ENCODE assay signal across 1 cellular context in the genomic region with DNA sequence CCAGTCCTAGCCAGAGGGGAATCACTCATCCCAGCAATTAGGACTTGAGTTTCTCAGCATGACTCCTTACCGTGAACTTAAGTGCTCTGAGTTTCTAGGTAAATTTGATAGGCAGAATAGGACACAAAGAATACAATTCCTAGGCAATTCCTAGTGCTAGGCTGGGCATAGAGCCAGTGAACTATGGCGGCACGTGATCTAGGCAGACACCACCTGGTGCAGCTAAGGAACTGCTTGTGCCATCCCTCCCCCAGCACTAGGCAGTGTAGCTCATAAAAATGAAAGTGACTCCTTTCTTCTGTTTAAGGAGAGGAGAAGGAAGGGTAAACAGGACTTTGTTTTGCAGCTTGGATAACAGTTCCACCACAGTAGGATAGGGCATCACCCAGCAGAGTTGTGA.
TF ChIP-seq lines count a peak whose summit lies in the region.

No MANE protein-coding gene starts in this region.

TF ChIP-seq in GM23338, 12 proteins besides CTCF, POLR2A, EP300 and RAD21 (continued from another document):
- TF ChIP-seq, protein P1, sequence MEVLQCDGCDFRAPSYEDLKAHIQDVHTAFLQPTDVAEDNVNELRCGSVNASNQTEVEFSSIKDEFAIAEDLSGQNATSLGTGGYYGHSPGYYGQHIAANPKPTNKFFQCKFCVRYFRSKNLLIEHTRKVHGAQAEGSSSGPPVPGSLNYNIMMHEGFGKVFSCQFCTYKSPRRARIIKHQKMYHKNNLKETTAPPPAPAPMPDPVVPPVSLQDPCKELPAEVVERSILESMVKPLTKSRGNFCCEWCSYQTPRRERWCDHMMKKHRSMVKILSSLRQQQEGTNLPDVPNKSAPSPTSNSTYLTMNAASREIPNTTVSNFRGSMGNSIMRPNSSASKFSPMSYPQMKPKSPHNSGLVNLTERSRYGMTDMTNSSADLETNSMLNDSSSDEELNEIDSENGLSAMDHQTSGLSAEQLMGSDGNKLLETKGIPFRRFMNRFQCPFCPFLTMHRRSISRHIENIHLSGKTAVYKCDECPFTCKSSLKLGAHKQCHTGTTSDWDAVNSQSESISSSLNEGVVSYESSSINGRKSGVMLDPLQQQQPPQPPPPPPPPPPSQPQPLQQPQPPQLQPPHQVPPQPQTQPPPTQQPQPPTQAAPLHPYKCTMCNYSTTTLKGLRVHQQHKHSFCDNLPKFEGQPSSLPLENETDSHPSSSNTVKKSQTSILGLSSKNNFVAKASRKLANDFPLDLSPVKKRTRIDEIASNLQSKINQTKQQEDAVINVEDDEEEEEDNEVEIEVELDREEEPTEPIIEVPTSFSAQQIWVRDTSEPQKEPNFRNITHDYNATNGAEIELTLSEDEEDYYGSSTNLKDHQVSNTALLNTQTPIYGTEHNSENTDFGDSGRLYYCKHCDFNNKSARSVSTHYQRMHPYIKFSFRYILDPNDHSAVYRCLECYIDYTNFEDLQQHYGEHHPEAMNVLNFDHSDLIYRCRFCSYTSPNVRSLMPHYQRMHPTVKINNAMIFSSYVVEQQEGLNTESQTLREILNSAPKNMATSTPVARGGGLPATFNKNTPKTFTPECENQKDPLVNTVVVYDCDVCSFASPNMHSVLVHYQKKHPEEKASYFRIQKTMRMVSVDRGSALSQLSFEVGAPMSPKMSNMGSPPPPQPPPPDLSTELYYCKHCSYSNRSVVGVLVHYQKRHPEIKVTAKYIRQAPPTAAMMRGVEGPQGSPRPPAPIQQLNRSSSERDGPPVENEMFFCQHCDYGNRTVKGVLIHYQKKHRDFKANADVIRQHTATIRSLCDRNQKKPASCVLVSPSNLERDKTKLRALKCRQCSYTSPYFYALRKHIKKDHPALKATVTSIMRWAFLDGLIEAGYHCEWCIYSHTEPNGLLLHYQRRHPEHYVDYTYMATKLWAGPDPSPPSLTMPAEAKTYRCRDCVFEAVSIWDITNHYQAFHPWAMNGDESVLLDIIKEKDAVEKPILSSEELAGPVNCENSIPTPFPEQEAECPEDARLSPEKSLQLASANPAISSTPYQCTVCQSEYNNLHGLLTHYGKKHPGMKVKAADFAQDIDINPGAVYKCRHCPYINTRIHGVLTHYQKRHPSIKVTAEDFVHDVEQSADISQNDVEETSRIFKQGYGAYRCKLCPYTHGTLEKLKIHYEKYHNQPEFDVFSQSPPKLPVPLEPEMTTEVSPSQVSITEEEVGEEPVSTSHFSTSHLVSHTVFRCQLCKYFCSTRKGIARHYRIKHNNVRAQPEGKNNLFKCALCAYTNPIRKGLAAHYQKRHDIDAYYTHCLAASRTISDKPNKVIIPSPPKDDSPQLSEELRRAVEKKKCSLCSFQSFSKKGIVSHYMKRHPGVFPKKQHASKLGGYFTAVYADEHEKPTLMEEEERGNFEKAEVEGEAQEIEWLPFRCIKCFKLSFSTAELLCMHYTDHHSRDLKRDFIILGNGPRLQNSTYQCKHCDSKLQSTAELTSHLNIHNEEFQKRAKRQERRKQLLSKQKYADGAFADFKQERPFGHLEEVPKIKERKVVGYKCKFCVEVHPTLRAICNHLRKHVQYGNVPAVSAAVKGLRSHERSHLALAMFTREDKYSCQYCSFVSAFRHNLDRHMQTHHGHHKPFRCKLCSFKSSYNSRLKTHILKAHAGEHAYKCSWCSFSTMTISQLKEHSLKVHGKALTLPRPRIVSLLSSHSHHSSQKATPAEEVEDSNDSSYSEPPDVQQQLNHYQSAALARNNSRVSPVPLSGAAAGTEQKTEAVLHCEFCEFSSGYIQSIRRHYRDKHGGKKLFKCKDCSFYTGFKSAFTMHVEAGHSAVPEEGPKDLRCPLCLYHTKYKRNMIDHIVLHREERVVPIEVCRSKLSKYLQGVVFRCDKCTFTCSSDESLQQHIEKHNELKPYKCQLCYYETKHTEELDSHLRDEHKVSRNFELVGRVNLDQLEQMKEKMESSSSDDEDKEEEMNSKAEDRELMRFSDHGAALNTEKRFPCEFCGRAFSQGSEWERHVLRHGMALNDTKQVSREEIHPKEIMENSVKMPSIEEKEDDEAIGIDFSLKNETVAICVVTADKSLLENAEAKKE (CRISPR knock-in tag; IDR thresholded peaks at IDR 0.05) = no peak
- no peak for TF ChIP-seq POLR2AphosphoS5 (IDR thresholded peaks at IDR 0.05; ENCODE audit: low read depth)
